ENCODE assay signal across 17 cellular contexts in the genomic region with DNA sequence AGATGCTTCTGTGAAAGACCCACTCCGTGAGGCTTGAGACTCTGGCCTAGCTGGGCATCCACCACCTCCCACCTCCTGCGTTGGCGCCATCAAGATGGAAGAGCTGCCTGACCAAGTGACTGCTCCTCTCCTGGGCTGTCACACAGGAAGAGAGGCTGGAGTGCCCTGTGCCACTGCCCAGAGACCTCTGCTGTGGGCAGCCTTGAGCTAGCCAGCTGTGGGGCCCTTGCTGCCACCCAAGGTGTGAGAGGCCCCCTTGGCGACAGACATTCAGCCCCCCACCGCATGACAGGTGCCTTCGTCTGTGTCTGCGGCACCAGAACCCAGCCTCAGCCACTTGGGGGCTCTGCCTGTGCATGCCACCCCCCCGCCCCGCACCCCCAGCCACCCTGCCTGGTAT.
DNase-seq lines count a peak whose midpoint lies in the region; ATAC-seq and TF ChIP-seq lines count a peak whose summit lies in the region.
"Had no signal": no experiment of that assay in that cellular context is flagged by ENCODE, and none has a peak within 500 bp of the region (broad histone marks: within the 10 kb centered on the region; RNA-seq: fewer than 3 reads in every experiment).

No MANE protein-coding gene starts in this region.

- H3K79me2 ChIP-seq in osteoblast (ENCODE audit: insufficient read depth, low read length), result no peaks in the 10 kb centered on the region

- H3K9me3 ChIP-seq in heart left ventricle, result no peaks in the 10 kb centered on the region
- no peaks in the 10 kb centered on the region for H3K9me3 ChIP-seq in osteoblast (ENCODE audit: low read depth, low read length)
- H3K9me3 ChIP-seq: A549, HAP-1 had no signal

- H3K4me1 ChIP-seq in heart left ventricle (no peaks in the 10 kb centered on the region), osteoblast (ENCODE audit: insufficient read depth, low read length) (no peaks in the 10 kb centered on the region)
- H3K4me1 ChIP-seq: A549, HAP-1 had no signal

- H3K4me2 ChIP-seq in osteoblast (ENCODE audit: insufficient read depth, low read length), result no peak overlapping the region
- H3K4me2 ChIP-seq: A549 had no signal

- H2AFZ ChIP-seq in osteoblast (ENCODE audit: low read length), result no peak overlapping the region

- 73 to 92% (median 78%) methylated on average over 9 of the region's 9 CpGs for WGBS in heart left ventricle, 4 donors

- ATAC-seq in heart left ventricle (no peak), HG03460 (IDR thresholded peaks at IDR 0.05; ENCODE audit: unreplicated experiment) (no peak)
- ATAC-seq: A549 had no signal

- intact Hi-C loops in cardiac septum (cut with DNase I) (no loop called here), heart left ventricle (cut with DNase I) (no loop called here)

- no peak overlapping the region for H3K27ac ChIP-seq in heart left ventricle
- no peak overlapping the region for H3K27ac ChIP-seq in osteoblast (ENCODE audit: low read depth, low read length)
- H3K27ac ChIP-seq: 22Rv1, A549, C4-2B, HL-60 had no signal

- H3K36me3 ChIP-seq in heart left ventricle (no peaks in the 10 kb centered on the region), osteoblast (ENCODE audit: insufficient read depth, low read length) (no peaks in the 10 kb centered on the region)
- H3K36me3 ChIP-seq: HAP-1 had no signal

- H4K20me1 ChIP-seq in osteoblast (ENCODE audit: insufficient read depth, low read length), result no peaks in the 10 kb centered on the region

- TF ChIP-seq CTCF in heart left ventricle (IDR thresholded peaks at IDR 0.05), result no peak
- TF ChIP-seq CTCF in osteoblast (IDR thresholded peaks at IDR 0.05; ENCODE audit: extremely low read depth, low read depth, low read length), result no peak

- H3K27me3 ChIP-seq in heart left ventricle (peaks cover 5 to 91% (median 39%) of the 10 kb centered on the region in 9 donors), osteoblast (ENCODE audit: insufficient read depth, low read length) (peaks cover 40% of the 10 kb centered on the region)

- TF ChIP-seq POLR2A in heart left ventricle (IDR thresholded peaks at IDR 0.05), result no peak

- H3K4me3 ChIP-seq in heart left ventricle (no peak overlapping the region), osteoblast (ENCODE audit: insufficient read depth, low read length) (no peak overlapping the region)
- H3K4me3 ChIP-seq: A549, HAP-1 had no signal

- DNase-seq in cardiac septum (ENCODE audit: low spot score) (peak; percentile 29), heart left ventricle (no peak), islet precursor cell (peak; percentile 57), osteoblast (ENCODE audit: insufficient read length, low spot score, missing footprints) (peak; percentile 58), NCI-H1092 (lab: John Stamatoyannopoulos, UW) (no peak)
- no peak for DNase-seq in activated CD4-positive, alpha-beta T cell treated with anti-CD3 and anti-CD28 coated beads for 4 hours
- DNase-seq: AML-193; CD4-positive, alpha-beta T cell; DMS79 treated with DMSO at 0.1 percent for 48 hours; GF-D8; GOT3 had no signal

Comparison
In these comparisons a context has a peak if more than half of its experiments do, and no peak if none do; other contexts are left out.
1. DNase-seq: peak in cardiac septum (single experiment), islet precursor cell (single experiment) and osteoblast (single experiment); none in heart left ventricle (0 of 5), NCI-H1092 (single experiment) and activated CD4-positive, alpha-beta T cell treated with anti-CD3 and anti-CD28 coated beads for 4 hours (0 of 2).